1 cellular context compared by ENCODE assay signal in the genomic region with DNA sequence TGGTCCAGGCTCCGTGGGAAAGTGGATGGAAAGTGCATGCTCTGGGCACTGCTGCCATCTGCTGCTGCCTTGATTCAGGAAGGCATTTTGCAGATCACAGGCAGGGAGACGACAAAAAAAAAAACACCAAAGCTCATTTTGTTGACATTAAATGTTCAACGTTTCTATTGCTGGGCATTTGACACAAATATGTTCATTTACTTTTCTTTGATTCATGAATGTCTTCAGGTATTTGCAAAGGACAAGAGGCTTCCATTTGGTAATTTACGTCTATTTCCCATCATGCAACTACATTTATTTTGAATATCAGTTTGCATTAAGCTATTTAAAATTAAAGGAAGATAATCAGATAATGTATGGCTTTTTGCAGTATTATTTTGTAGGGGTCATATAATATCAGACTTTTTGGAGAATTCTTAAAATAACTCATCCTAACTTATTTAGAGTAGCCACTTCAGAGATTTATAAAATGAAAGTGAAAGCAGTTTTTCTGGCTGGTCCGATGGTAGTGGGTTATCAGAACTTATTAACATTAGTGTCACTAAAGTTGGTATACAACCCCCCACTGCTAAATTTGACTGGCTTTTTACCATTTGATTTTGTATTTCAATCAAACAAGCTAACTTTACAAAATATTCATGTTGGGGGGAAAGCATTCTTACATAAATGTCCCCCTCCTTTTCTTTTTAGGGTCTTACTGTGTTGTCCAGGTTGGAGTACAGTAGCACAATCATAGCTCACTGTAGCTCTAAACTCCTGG.
TF ChIP-seq lines count a peak whose summit lies in the region.

No MANE protein-coding gene starts in this region.

TF ChIP-seq in K562, 482 proteins besides CTCF, POLR2A, EP300 and RAD21 (continued from another document and continues in another):
- TF ChIP-seq SRSF7 (optimal IDR thresholded peaks at IDR 0.05; ENCODE audit: low read depth, low read length) (no peak), ZNF263 (CRISPR knock-in tag; IDR thresholded peaks at IDR 0.05; ENCODE audit: borderline replicate concordance) (no peak), HDAC8 (tag; IDR thresholded peaks at IDR 0.05) (0 out of 2 replicates have a peak, but pooled peaks have one; percentile 58), BACH1 (tag; IDR thresholded peaks at IDR 0.05) (peak; percentile 65; the same call in 1 of the 2 replicates), POLR2H (tag; IDR thresholded peaks at IDR 0.05; ENCODE audit: low read depth) (peak; percentile 100), KHSRP (IDR thresholded peaks at IDR 0.05) (0 out of 2 replicates have a peak, but pooled peaks have one; percentile 30), SP1 (CRISPR knock-in tag; IDR thresholded peaks at IDR 0.05) (peak; percentile 63; the same call in 1 of the 2 replicates), TEAD1 (CRISPR knock-in tag; IDR thresholded peaks at IDR 0.05) (peak in 1 of 2 experiments; percentile 8; a peak in 1 of 4 replicates), CC2D1A (IDR thresholded peaks at IDR 0.05) (peak; percentile 96), ZNF134 (CRISPR knock-in tag; conservative IDR thresholded peaks at IDR 0.05) (0 out of 2 replicates have a peak, but pooled peaks have one; percentile 5), EWSR1 (IDR thresholded peaks at IDR 0.05; ENCODE audit: borderline replicate concordance, low read depth, partially characterized antibody) (no peak), ZNF23 (CRISPR knock-in tag; IDR thresholded peaks at IDR 0.05) (no peak), BRF1 (IDR thresholded peaks at IDR 0.05; ENCODE audit: borderline replicate concordance, extremely low read depth, insufficient read length) (no peak), KAT8 (IDR thresholded peaks at IDR 0.05; ENCODE audit: low read depth) (no peak), ELF1 (tag; IDR thresholded peaks at IDR 0.05) (peak; percentile 76), MAFK (IDR thresholded peaks at IDR 0.05; ENCODE audit: low read length) (0 out of 2 replicates have a peak, but pooled peaks have one; percentile 4), SAFB (IDR thresholded peaks at IDR 0.05; ENCODE audit: borderline replicate concordance, low read depth, low read length) (0 out of 2 replicates have a peak, but pooled peaks have one; percentile 4), ZNF121 (CRISPR knock-in tag; conservative IDR thresholded peaks at IDR 0.05) (peak; percentile 100)
- TF ChIP-seq, protein P1, sequence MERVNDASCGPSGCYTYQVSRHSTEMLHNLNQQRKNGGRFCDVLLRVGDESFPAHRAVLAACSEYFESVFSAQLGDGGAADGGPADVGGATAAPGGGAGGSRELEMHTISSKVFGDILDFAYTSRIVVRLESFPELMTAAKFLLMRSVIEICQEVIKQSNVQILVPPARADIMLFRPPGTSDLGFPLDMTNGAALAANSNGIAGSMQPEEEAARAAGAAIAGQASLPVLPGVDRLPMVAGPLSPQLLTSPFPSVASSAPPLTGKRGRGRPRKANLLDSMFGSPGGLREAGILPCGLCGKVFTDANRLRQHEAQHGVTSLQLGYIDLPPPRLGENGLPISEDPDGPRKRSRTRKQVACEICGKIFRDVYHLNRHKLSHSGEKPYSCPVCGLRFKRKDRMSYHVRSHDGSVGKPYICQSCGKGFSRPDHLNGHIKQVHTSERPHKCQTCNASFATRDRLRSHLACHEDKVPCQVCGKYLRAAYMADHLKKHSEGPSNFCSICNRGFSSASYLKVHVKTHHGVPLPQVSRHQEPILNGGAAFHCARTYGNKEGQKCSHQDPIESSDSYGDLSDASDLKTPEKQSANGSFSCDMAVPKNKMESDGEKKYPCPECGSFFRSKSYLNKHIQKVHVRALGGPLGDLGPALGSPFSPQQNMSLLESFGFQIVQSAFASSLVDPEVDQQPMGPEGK (CRISPR knock-in tag; IDR thresholded peaks at IDR 0.05; ENCODE audit: borderline replicate concordance), result peak; percentile 36; the same call in 1 of the 2 replicates
- TF ChIP-seq, protein P2, sequence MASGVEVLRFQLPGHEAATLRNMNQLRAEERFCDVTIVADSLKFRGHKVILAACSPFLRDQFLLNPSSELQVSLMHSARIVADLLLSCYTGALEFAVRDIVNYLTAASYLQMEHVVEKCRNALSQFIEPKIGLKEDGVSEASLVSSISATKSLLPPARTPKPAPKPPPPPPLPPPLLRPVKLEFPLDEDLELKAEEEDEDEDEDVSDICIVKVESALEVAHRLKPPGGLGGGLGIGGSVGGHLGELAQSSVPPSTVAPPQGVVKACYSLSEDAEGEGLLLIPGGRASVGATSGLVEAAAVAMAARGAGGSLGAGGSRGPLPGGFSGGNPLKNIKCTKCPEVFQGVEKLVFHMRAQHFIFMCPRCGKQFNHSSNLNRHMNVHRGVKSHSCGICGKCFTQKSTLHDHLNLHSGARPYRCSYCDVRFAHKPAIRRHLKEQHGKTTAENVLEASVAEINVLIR (CRISPR knock-in tag; IDR thresholded peaks at IDR 0.05), result no peak
- TF ChIP-seq, protein P3, sequence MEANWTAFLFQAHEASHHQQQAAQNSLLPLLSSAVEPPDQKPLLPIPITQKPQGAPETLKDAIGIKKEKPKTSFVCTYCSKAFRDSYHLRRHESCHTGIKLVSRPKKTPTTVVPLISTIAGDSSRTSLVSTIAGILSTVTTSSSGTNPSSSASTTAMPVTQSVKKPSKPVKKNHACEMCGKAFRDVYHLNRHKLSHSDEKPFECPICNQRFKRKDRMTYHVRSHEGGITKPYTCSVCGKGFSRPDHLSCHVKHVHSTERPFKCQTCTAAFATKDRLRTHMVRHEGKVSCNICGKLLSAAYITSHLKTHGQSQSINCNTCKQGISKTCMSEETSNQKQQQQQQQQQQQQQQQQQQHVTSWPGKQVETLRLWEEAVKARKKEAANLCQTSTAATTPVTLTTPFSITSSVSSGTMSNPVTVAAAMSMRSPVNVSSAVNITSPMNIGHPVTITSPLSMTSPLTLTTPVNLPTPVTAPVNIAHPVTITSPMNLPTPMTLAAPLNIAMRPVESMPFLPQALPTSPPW (CRISPR knock-in tag; IDR thresholded peaks at IDR 0.05), result peak; percentile 44; the same call in 1 of the 2 replicates
- TF ChIP-seq, protein P4, sequence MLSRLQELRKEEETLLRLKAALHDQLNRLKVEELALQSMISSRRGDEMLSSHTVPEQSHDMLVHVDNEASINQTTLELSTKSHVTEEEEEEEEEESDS (CRISPR knock-in tag; IDR thresholded peaks at IDR 0.05), result peak; percentile 99
- TF ChIP-seq, protein P5, sequence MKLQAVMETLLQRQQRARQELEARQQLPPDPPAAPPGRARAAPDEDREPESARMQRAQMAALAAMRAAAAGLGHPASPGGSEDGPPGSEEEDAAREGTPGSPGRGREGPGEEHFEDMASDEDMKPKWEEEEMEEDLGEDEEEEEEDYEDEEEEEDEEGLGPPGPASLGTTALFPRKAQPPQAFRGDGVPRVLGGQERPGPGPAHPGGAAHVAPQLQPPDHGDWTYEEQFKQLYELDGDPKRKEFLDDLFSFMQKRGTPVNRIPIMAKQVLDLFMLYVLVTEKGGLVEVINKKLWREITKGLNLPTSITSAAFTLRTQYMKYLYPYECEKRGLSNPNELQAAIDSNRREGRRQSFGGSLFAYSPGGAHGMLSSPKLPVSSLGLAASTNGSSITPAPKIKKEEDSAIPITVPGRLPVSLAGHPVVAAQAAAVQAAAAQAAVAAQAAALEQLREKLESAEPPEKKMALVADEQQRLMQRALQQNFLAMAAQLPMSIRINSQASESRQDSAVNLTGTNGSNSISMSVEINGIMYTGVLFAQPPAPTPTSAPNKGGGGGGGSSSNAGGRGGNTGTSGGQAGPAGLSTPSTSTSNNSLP (IDR thresholded peaks at IDR 0.05; ENCODE audit: borderline replicate concordance, low read depth, low read length), result peak; percentile 80
- TF ChIP-seq, protein P6, sequence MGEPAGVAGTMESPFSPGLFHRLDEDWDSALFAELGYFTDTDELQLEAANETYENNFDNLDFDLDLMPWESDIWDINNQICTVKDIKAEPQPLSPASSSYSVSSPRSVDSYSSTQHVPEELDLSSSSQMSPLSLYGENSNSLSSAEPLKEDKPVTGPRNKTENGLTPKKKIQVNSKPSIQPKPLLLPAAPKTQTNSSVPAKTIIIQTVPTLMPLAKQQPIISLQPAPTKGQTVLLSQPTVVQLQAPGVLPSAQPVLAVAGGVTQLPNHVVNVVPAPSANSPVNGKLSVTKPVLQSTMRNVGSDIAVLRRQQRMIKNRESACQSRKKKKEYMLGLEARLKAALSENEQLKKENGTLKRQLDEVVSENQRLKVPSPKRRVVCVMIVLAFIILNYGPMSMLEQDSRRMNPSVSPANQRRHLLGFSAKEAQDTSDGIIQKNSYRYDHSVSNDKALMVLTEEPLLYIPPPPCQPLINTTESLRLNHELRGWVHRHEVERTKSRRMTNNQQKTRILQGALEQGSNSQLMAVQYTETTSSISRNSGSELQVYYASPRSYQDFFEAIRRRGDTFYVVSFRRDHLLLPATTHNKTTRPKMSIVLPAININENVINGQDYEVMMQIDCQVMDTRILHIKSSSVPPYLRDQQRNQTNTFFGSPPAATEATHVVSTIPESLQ (CRISPR knock-in tag; IDR thresholded peaks at IDR 0.05), result 0 out of 2 replicates have a peak, but pooled peaks have one; percentile 19
- TF ChIP-seq, protein P7, sequence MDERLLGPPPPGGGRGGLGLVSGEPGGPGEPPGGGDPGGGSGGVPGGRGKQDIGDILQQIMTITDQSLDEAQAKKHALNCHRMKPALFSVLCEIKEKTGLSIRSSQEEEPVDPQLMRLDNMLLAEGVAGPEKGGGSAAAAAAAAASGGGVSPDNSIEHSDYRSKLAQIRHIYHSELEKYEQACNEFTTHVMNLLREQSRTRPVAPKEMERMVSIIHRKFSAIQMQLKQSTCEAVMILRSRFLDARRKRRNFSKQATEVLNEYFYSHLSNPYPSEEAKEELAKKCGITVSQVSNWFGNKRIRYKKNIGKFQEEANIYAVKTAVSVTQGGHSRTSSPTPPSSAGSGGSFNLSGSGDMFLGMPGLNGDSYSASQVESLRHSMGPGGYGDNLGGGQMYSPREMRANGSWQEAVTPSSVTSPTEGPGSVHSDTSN (CRISPR knock-in tag; IDR thresholded peaks at IDR 0.05; ENCODE audit: low read depth), result no peak
- TF ChIP-seq, protein P7 (tag; conservative IDR thresholded peaks at IDR 0.05; ENCODE audit: low read depth), result peak; percentile 60
- TF ChIP-seq, protein P8, sequence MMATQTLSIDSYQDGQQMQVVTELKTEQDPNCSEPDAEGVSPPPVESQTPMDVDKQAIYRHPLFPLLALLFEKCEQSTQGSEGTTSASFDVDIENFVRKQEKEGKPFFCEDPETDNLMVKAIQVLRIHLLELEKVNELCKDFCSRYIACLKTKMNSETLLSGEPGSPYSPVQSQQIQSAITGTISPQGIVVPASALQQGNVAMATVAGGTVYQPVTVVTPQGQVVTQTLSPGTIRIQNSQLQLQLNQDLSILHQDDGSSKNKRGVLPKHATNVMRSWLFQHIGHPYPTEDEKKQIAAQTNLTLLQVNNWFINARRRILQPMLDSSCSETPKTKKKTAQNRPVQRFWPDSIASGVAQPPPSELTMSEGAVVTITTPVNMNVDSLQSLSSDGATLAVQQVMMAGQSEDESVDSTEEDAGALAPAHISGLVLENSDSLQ (IDR thresholded peaks at IDR 0.05), result peak; percentile 17; the same call in 1 of the 2 replicates
- TF ChIP-seq, protein P9, sequence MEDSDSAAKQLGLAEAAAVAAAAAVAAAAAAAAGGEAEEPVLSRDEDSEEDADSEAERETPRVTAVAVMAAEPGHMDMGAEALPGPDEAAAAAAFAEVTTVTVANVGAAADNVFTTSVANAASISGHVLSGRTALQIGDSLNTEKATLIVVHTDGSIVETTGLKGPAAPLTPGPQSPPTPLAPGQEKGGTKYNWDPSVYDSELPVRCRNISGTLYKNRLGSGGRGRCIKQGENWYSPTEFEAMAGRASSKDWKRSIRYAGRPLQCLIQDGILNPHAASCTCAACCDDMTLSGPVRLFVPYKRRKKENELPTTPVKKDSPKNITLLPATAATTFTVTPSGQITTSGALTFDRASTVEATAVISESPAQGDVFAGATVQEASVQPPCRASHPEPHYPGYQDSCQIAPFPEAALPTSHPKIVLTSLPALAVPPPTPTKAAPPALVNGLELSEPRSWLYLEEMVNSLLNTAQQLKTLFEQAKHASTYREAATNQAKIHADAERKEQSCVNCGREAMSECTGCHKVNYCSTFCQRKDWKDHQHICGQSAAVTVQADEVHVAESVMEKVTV (CRISPR knock-in tag; IDR thresholded peaks at IDR 0.05), result peak; percentile 86
